ENCODE assay signal across 23 cellular contexts in the genomic region with DNA sequence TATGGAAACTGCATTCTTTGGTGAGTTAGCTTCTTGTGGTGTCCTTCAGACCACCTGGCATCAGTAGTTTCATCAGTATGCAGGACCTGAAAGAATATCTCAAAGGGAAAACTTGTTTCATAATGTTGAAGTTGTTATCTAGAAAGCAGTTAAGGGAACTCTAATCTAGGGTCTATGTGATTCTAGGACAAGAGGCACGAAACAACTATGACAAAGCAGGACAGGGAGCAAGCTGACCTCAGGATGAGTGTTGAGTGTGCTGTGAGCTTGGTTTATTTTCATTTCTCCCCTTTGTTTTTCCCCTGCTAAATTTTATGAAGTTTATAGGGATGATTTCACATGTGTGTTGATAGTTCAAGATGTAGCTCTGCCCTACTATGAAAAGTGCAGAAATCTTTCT.
DNase-seq lines count a peak whose midpoint lies in the region; ATAC-seq, FAIRE-seq and TF ChIP-seq lines count a peak whose summit lies in the region.
"Had no signal": no experiment of that assay in that cellular context is flagged by ENCODE, and none has a peak within 500 bp of the region (broad histone marks: within the 10 kb centered on the region; RNA-seq: fewer than 3 reads in every experiment).

No MANE protein-coding gene starts in this region.

- H3K27ac ChIP-seq in astrocyte (ENCODE audit: low read depth, low read length) (no peak overlapping the region), stomach (no peak overlapping the region)
- H3K27ac ChIP-seq: 22Rv1, BLaER1, C4-2B had no signal

- H3K36me3 ChIP-seq in astrocyte (ENCODE audit: insufficient read depth, low read length): no peaks in the 10 kb centered on the region
- H3K36me3 ChIP-seq in stomach: no peaks in the 10 kb centered on the region
- H3K36me3 ChIP-seq: BLaER1, HAP-1 had no signal

- no peak for TF ChIP-seq POLR2A in stomach (IDR thresholded peaks at IDR 0.05)

- no peak overlapping the region for H3K4me2 ChIP-seq in astrocyte (ENCODE audit: low read length)
- H3K4me2 ChIP-seq: BLaER1 had no signal

- peaks cover 6% of the 10 kb centered on the region for H3K9me3 Mint-ChIP-seq in astrocyte (ENCODE audit: unreplicated experiment)
- H3K9me3 Mint-ChIP-seq: CD4-positive, alpha-beta T cell had no signal

- TF ChIP-seq EP300 in stomach (IDR thresholded peaks at IDR 0.05): no peak

- peaks cover 3% of the 10 kb centered on the region for H3K4me1 ChIP-seq in astrocyte (ENCODE audit: insufficient read depth, low read length)
- no peaks in the 10 kb centered on the region for H3K4me1 ChIP-seq in stomach
- H3K4me1 ChIP-seq: BLaER1, HAP-1 had no signal

- no peak overlapping the region for H3K4me3 ChIP-seq in astrocyte (ENCODE audit: insufficient read depth, low read depth, low read length)
- no peak overlapping the region for H3K4me3 ChIP-seq in stomach
- H3K4me3 ChIP-seq: BLaER1, GM12878, HAP-1 had no signal

- intact Hi-C loops in stomach (cut with DNase I; ENCODE audit: low total_unique reads): no loop called here

- H4K20me1 ChIP-seq in astrocyte (ENCODE audit: insufficient read depth, low read length): no peaks in the 10 kb centered on the region
- H4K20me1 ChIP-seq: BLaER1 had no signal

- H2AFZ ChIP-seq in astrocyte (ENCODE audit: low read depth, low read length): no peak overlapping the region

- H3K27me3 Mint-ChIP-seq in astrocyte (ENCODE audit: low read depth, unreplicated experiment): no peaks in the 10 kb centered on the region
- H3K27me3 Mint-ChIP-seq: B cell; CD4-positive, alpha-beta T cell had no signal

- H3K9me3 ChIP-seq in astrocyte (ENCODE audit: insufficient read depth, low read depth, low read length) (no peaks in the 10 kb centered on the region), stomach (peaks cover 0 to 15% (median 10%) of the 10 kb centered on the region in 4 donors)
- H3K9me3 ChIP-seq: HAP-1 had no signal

- H3K4me3 Mint-ChIP-seq in astrocyte (ENCODE audit: unreplicated experiment): no peak overlapping the region
- H3K4me3 Mint-ChIP-seq: B cell; CD4-positive, alpha-beta T cell; CD8-positive, alpha-beta memory T cell had no signal

- peak; percentile 61 for FAIRE-seq in D721Med (lab: Jason Lieb, UNC)
- FAIRE-seq in astrocyte (lab: Jason Lieb, UNC): peak; percentile 100
- FAIRE-seq: A204.1, GM12878, GM19239, H54 had no signal

- H3K27me3 ChIP-seq in astrocyte (ENCODE audit: insufficient read depth, low read length): no peaks in the 10 kb centered on the region
- no peaks in the 10 kb centered on the region for H3K27me3 ChIP-seq in stomach
- H3K27me3 ChIP-seq: BLaER1 had no signal

- H3K27ac Mint-ChIP-seq in astrocyte (ENCODE audit: unreplicated experiment): no peak overlapping the region
- H3K27ac Mint-ChIP-seq: B cell; CD4-positive, alpha-beta T cell; CD8-positive, alpha-beta memory T cell had no signal

- TF ChIP-seq CTCF in D721Med (IDR thresholded peaks at IDR 0.05; ENCODE audit: insufficient read depth, missing control alignments) (no peak), astrocyte (IDR thresholded peaks at IDR 0.05; ENCODE audit: insufficient read depth, low read depth, low read length) (no peak), stomach (IDR thresholded peaks at IDR 0.05) (no peak)

- DNase-seq in D721Med (ENCODE audit: insufficient read length, low spot score) (no peak), ELR (ENCODE audit: low read depth) (peak; percentile 13), M059J (ENCODE audit: low read depth) (peak; percentile 71), astrocyte (ENCODE audit: low read depth) (peak; percentile 34), stomach (no peak), SW480 (ENCODE audit: low spot score) (no peak), DMS79 (lab: John Stamatoyannopoulos, UW) (no peak)
- DNase-seq: CD4-positive, alpha-beta T cell; CD8-positive, alpha-beta memory T cell; DMS53; DND-41; GDM1; GOT3 had no signal

- H3K9ac ChIP-seq in astrocyte (ENCODE audit: low read length): no peak overlapping the region
- H3K9ac ChIP-seq: BLaER1 had no signal

- H3K4me1 Mint-ChIP-seq in astrocyte (ENCODE audit: low read depth, unreplicated experiment): no peaks in the 10 kb centered on the region
- H3K4me1 Mint-ChIP-seq: B cell; CD8-positive, alpha-beta memory T cell had no signal

- no peaks in the 10 kb centered on the region for H3K79me2 ChIP-seq in astrocyte (ENCODE audit: insufficient read depth, low read length)

- ATAC-seq in GM19395 (IDR thresholded peaks at IDR 0.05; ENCODE audit: unreplicated experiment): no peak
- ATAC-seq: GM12878 had no signal

- H3K36me3 Mint-ChIP-seq in astrocyte (ENCODE audit: low read depth, unreplicated experiment): no peaks in the 10 kb centered on the region

- WGBS in stomach, 5 donors: 47 to 82% (median 68%) methylated on average over 1 of the region's 1 CpG

Comparison
In these comparisons a context has a peak if more than half of its experiments do, and no peak if none do; other contexts are left out.
1. DNase-seq: peak in ELR (single experiment), M059J (single experiment) and astrocyte (single experiment); none in D721Med (single experiment), stomach (single experiment), SW480 (single experiment) and DMS79 (single experiment).